In genomic region chr2:64861338-64862000, GRCh38 we compare ENCODE assay signal across 19 cellular contexts.
DNase-seq lines count a peak whose midpoint lies in the region; ATAC-seq and TF ChIP-seq lines count a peak whose summit lies in the region.
"Had no signal": no experiment of that assay in that cellular context is flagged by ENCODE, and none has a peak within 500 bp of the region (broad histone marks: within the 10 kb centered on the region; RNA-seq: fewer than 3 reads in every experiment).

No MANE protein-coding gene starts in this region.

- ATAC-seq in heart right ventricle (no peak), naive B cell (ENCODE audit: low read depth in 2 of 2) (no peak), HG03045 (IDR thresholded peaks at IDR 0.05; ENCODE audit: unreplicated experiment) (no peak)
- ATAC-seq: left ventricle myocardium superior had no signal

- intact Hi-C loops in heart right ventricle (cut with DNase I): loop anchor here in 8 of 10 donors (5.0 to 10.0 kb wide), 7 partner anchors 87 to 527 kb away; no protein-coding TSS in a partner anchor

- peak overlapping the region; percentile 88 for H3K4me2 ChIP-seq in OCI-LY3 (ENCODE audit: low read length)

- in situ Hi-C loops in brain microvascular endothelial cell (cut with HindIII; ENCODE audit: low pct_ligation_motif_present, low sequenced_read_pairs): loop anchor here (25.0 kb wide), 1 partner anchor 199 kb away; the partner anchor contains the start of gene SERTAD2
- in situ Hi-C loops in G401 (cut with HindIII; ENCODE audit: low sequenced_read_pairs): no loop called here

- DNase-seq in right atrium auricular region (ENCODE audit: low spot score) (no peak), heart right ventricle (no peak), naive B cell (peak; percentile 34), brain microvascular endothelial cell (no peak), foreskin melanocyte (no peak), G401 (ENCODE audit: low spot score) (no peak)
- DNase-seq: central memory CD4-positive, alpha-beta T cell; H7; hypothalamus; left ventricle myocardium superior; NCI-H1105; NCI-H69; small intestine; testis had no signal

- no peaks in the 10 kb centered on the region for H3K27me3 Mint-ChIP-seq in naive B cell

- H4K20me1 ChIP-seq in OCI-LY3 (ENCODE audit: insufficient read depth, low read length): no peaks in the 10 kb centered on the region

- TF ChIP-seq CTCF in right atrium auricular region (IDR thresholded peaks at IDR 0.05): no peak
- no peak for TF ChIP-seq CTCF in heart right ventricle (IDR thresholded peaks at IDR 0.05)
- TF ChIP-seq CTCF in OCI-LY3 (IDR thresholded peaks at IDR 0.05; ENCODE audit: low read depth, low read length): no peak
- TF ChIP-seq CTCF in brain microvascular endothelial cell (IDR thresholded peaks at IDR 0.05; ENCODE audit: low read depth, low read length, missing control alignments): no peak

- no peaks in the 10 kb centered on the region for H3K79me2 ChIP-seq in OCI-LY3 (ENCODE audit: low read length)

- no peak overlapping the region for H3K27ac Mint-ChIP-seq in naive B cell
- H3K27ac Mint-ChIP-seq: activated naive CD4-positive, alpha-beta T cell treated with anti-CD3 and anti-CD28 coated beads, Interleukin-2, amount 50 U/mL, for 24 hours had no signal

- H2AFZ ChIP-seq in OCI-LY3 (ENCODE audit: low read depth, low read length): no peak overlapping the region

- WGBS in heart right ventricle, 2 donors: 93 to 94% methylated on average over 7 of the region's 7 CpGs

- peaks cover 19 to 28% (median 27%) of the 10 kb centered on the region in 3 donors for H3K4me1 Mint-ChIP-seq in naive B cell

- H3K27me3 ChIP-seq in right atrium auricular region: no peaks in the 10 kb centered on the region
- H3K27me3 ChIP-seq in heart right ventricle: no peaks in the 10 kb centered on the region
- peaks cover 8% of the 10 kb centered on the region for H3K27me3 ChIP-seq in OCI-LY3 (ENCODE audit: low read depth, low read length)
- no peaks in the 10 kb centered on the region for H3K27me3 ChIP-seq in brain microvascular endothelial cell (replicated peaks)
- H3K27me3 ChIP-seq: SJSA1, testis had no signal

- H3K4me3 Mint-ChIP-seq in naive B cell: no peak overlapping the region
- H3K4me3 Mint-ChIP-seq: activated naive CD4-positive, alpha-beta T cell treated with anti-CD3 and anti-CD28 coated beads, Interleukin-2, amount 50 U/mL, for 24 hours; neural crest cell had no signal

- H3K36me3 ChIP-seq in right atrium auricular region (no peaks in the 10 kb centered on the region), heart right ventricle (no peaks in the 10 kb centered on the region), OCI-LY3 (replicated peaks; ENCODE audit: low read depth, low read length) (peaks cover 8% of the 10 kb centered on the region), brain microvascular endothelial cell (replicated peaks) (no peaks in the 10 kb centered on the region)
- H3K36me3 ChIP-seq: SJSA1 had no signal

- H3K4me1 ChIP-seq in right atrium auricular region (peaks cover 0 to 61% of the 10 kb centered on the region in 2 donors), heart right ventricle (peaks cover 27 to 95% (median 41%) of the 10 kb centered on the region in 9 donors), OCI-LY3 (ENCODE audit: low read length) (peaks cover 69% of the 10 kb centered on the region)

- peak overlapping the region; percentile 21; the same call in 1 of the 2 replicates for H3K9ac ChIP-seq in OCI-LY3 (ENCODE audit: low read length)

- no peaks in the 10 kb centered on the region for H3K9me3 Mint-ChIP-seq in naive B cell
- H3K9me3 Mint-ChIP-seq: activated naive CD4-positive, alpha-beta T cell treated with anti-CD3 and anti-CD28 coated beads, Interleukin-2, amount 50 U/mL, for 24 hours; neural crest cell had no signal

- H3K4me3 ChIP-seq in right atrium auricular region: no peak overlapping the region
- no peak overlapping the region for H3K4me3 ChIP-seq in heart right ventricle
- peak overlapping the region; percentile 61 for H3K4me3 ChIP-seq in OCI-LY3 (ENCODE audit: low read length)
- H3K4me3 ChIP-seq in brain microvascular endothelial cell (ENCODE audit: low read depth, low read length): no peak overlapping the region
- H3K4me3 ChIP-seq: SJSA1, testis had no signal

- H3K36me3 Mint-ChIP-seq in naive B cell: no peaks in the 10 kb centered on the region
- H3K36me3 Mint-ChIP-seq: activated naive CD4-positive, alpha-beta T cell treated with anti-CD3 and anti-CD28 coated beads, Interleukin-2, amount 50 U/mL, for 24 hours had no signal

- H3K9me3 ChIP-seq in right atrium auricular region (no peaks in the 10 kb centered on the region), heart right ventricle (peaks cover 0 to 5% (median 0%) of the 10 kb centered on the region in 11 donors), OCI-LY3 (ENCODE audit: insufficient read depth, low read length) (0 out of 2 replicates have a peak, but pooled peaks cover 5% of the 10 kb centered on the region)
- H3K9me3 ChIP-seq: testis had no signal

- H3K27ac ChIP-seq in right atrium auricular region (peak overlapping the region; percentile 95 to 96), heart right ventricle (peak overlapping the region in 5 of 10 donors; percentile 16 to 98 (median 93)), OCI-LY3 (ENCODE audit: low read length) (peak overlapping the region; percentile 47; the same call in 1 of the 2 replicates), brain microvascular endothelial cell (no peak overlapping the region)
- H3K27ac ChIP-seq: SJSA1, testis had no signal
